8 cellular contexts compared by ENCODE assay signal in the genomic region with DNA sequence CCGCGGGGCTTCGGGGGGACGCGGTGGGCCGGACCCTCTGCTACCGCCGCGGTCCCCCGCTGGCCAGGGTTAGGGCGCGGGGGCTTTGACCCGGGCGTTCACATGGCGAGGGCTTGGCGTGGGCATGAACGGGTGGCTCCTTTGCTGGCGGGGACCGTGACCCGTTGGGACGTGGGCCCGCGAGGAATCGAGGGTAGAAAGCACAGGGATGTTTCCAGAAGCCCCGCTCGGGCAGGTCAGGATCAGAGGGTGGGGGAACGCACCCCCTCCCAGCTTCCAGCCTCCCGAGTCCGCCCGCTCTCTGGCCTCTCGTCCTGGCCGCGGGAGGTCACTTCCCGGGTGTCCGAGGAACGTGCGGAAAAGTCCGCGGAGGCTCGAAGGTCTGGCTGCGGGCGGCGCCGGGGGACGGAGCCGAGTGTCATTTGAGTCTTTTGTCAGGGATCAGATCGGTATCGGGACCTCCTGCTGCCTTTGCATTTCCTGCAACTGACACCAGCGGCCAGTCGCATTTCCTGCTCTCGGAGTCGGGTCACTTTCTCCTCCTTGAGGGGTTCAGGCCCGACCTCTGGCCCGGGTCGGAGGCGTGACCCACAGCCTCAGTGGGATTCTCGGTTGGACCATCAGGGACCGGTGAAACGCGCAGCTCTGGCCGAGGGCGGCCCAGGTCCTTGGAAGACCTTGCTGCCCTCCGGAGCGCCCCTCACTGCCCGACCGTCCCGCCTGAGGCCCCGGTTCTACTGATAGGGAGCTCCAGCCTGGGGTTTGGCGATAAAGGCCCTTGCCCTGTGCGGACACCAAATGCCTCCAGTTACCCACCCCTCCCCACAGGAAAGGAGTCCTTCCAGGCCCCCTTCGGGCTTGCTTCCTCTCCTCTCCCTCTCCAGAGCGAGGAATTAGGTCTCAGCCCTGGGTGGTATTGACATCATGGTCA. TPM values are rescaled to one million over a fixed set of nuclear protein-coding genes. Genes with fewer than 3 reads are reported as not detected.
DNase-seq lines count a peak whose midpoint lies in the region; ATAC-seq lines count a peak whose summit lies in the region.

No MANE protein-coding gene starts in this region.

- peak overlapping the region; percentile 73 to 82 for H3K4me3 Mint-ChIP-seq in activated T-cell treated with anti-CD3 and anti-CD28 coated beads, Interleukin-2, amount 50 U/mL, for 72 hours
- H3K4me3 Mint-ChIP-seq in stimulated activated naive CD8-positive, alpha-beta T cell treated with anti-CD3 and anti-CD28 coated beads, Interleukin-15, amount 100 ng/mL, for 72 hours = peak overlapping the region; percentile 76 to 84

- peaks cover 59% of the 10 kb centered on the region for H3K27me3 Mint-ChIP-seq in activated T-cell treated with anti-CD3 and anti-CD28 coated beads, Interleukin-2, amount 50 U/mL, for 72 hours (ENCODE audit: low read depth)
- H3K27me3 Mint-ChIP-seq in stimulated activated naive CD8-positive, alpha-beta T cell treated with anti-CD3 and anti-CD28 coated beads, Interleukin-15, amount 100 ng/mL, for 72 hours = peaks cover 87% of the 10 kb centered on the region

- H3K36me3 Mint-ChIP-seq in activated T-cell treated with anti-CD3 and anti-CD28 coated beads, Interleukin-2, amount 50 U/mL, for 72 hours (ENCODE audit: insufficient read depth in 2 of 2) = no peaks in the 10 kb centered on the region

- peaks cover 29% of the 10 kb centered on the region for H3K4me1 Mint-ChIP-seq in activated T-cell treated with anti-CD3 and anti-CD28 coated beads, Interleukin-2, amount 50 U/mL, for 72 hours (ENCODE audit: low read depth)
- peaks cover 56% of the 10 kb centered on the region for H3K4me1 Mint-ChIP-seq in stimulated activated naive CD8-positive, alpha-beta T cell treated with anti-CD3 and anti-CD28 coated beads, Interleukin-15, amount 100 ng/mL, for 72 hours

- peak; percentile 7 to 12 for ATAC-seq in activated CD4-positive, CD25-positive, alpha-beta regulatory T cell treated with anti-CD3 and anti-CD28 coated beads, Interleukin-2, amount 50 U/mL, for 24 hours
- ATAC-seq in activated T-cell treated with anti-CD3 and anti-CD28 coated beads, Interleukin-2, amount 50 U/mL, for 72 hours (replicated peaks in 1 of 2) = peak; percentile 26 to 38
- peak; percentile 31 for ATAC-seq in stimulated activated naive CD8-positive, alpha-beta T cell treated with anti-CD3 and anti-CD28 coated beads, Interleukin-15, amount 100 ng/mL, for 72 hours
- ATAC-seq in HG03571 (IDR thresholded peaks at IDR 0.05; ENCODE audit: unreplicated experiment) = no peak

- intact Hi-C loops in head of caudate nucleus (cut with DNase I) = no loop called here

- no peak overlapping the region for H3K27ac Mint-ChIP-seq in activated T-cell treated with anti-CD3 and anti-CD28 coated beads, Interleukin-2, amount 50 U/mL, for 72 hours
- H3K27ac Mint-ChIP-seq in stimulated activated naive CD8-positive, alpha-beta T cell treated with anti-CD3 and anti-CD28 coated beads, Interleukin-15, amount 100 ng/mL, for 72 hours = no peak overlapping the region

- no peak for DNase-seq in activated CD4-positive, CD25-positive, alpha-beta regulatory T cell treated with anti-CD3 and anti-CD28 coated beads, Interleukin-2, amount 50 U/mL, for 72 hours
- DNase-seq in activated T-cell treated with anti-CD3 and anti-CD28 coated beads, Interleukin-2, amount 50 U/mL, for 72 hours = peak; percentile 29 to 38
- peak; percentile 83 for DNase-seq in iPS-NIHi11 (ENCODE audit: low spot score)
- DNase-seq in stimulated activated naive CD8-positive, alpha-beta T cell treated with anti-CD3 and anti-CD28 coated beads, Interleukin-15, amount 100 ng/mL, for 72 hours = peak in 1 of 2 donors; percentile 27
- no peak for DNase-seq in putamen (ENCODE audit: low spot score)
- DNase-seq in head of caudate nucleus = no peak

- H3K9me3 Mint-ChIP-seq in activated T-cell treated with anti-CD3 and anti-CD28 coated beads, Interleukin-2, amount 50 U/mL, for 72 hours = no peaks in the 10 kb centered on the region
- no peaks in the 10 kb centered on the region for H3K9me3 Mint-ChIP-seq in stimulated activated naive CD8-positive, alpha-beta T cell treated with anti-CD3 and anti-CD28 coated beads, Interleukin-15, amount 100 ng/mL, for 72 hours

RNA-seq across cellular contexts. Expression of a gene that starts 0.7 kb away (rescaled TPM):
- total RNA-seq in activated T-cell treated with anti-CD3 and anti-CD28 coated beads, Interleukin-2, amount 50 U/mL, for 72 hours = under 1 TPM; 0.14 to 0.53 TPM

RNA-seq across cellular contexts. Expression of a gene that starts 32.2 kb away (rescaled TPM):
- not detected for total RNA-seq in activated T-cell treated with anti-CD3 and anti-CD28 coated beads, Interleukin-2, amount 50 U/mL, for 72 hours

Comparison
In these comparisons a context has a peak if more than half of its experiments do, and no peak if none do; other contexts are left out.
1. DNase-seq: peak in activated T-cell treated with anti-CD3 and anti-CD28 coated beads, Interleukin-2, amount 50 U/mL, for 72 hours (2 of 2) and iPS-NIHi11 (single experiment); none in activated CD4-positive, CD25-positive, alpha-beta regulatory T cell treated with anti-CD3 and anti-CD28 coated beads, Interleukin-2, amount 50 U/mL, for 72 hours (single experiment), putamen (single experiment) and head of caudate nucleus (0 of 42).